Comparison of ENCODE assay signal across 8 cellular contexts in the genomic region with DNA sequence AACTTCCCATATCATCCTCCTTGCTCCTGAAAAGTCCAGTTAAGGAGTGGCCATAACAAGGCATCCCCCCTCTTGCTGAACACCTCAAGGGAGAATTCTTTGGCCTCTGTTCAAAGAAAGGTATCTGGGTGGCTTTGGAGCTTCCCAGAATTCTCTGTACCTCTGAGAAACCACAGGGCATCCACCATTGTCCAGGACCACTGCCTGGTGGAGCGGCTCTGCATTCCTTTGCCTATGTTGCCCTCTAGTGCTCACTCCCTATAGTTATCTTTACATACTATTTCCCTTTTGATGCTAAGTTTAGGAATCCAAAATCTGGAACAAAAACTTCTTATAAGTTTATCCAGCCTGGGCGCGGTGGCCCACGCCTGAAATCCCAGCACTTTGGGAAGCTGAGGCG. TPM values are rescaled to one million over a fixed set of nuclear protein-coding genes. Genes with fewer than 3 reads are reported as not detected.
A peak's percentile ranks its signal among the peaks of the same experiment; 100 is the strongest.
DNase-seq lines count a peak whose midpoint lies in the region; ATAC-seq and TF ChIP-seq lines count a peak whose summit lies in the region.

No MANE protein-coding gene starts in this region.

- no peaks in the 10 kb centered on the region for H3K27me3 ChIP-seq in adipocyte (replicated peaks; ENCODE audit: control insufficient read depth, insufficient read depth, low read length)
- H3K27me3 ChIP-seq in right cardiac atrium (ENCODE audit: control insufficient read depth, insufficient read depth) = no peaks in the 10 kb centered on the region

- no peak overlapping the region for H3K4me3 ChIP-seq in adipocyte (ENCODE audit: low read length)
- no peak overlapping the region for H3K4me3 ChIP-seq in right cardiac atrium (ENCODE audit: low read length)

- DNase-seq in NCI-H2081 treated with DMSO at 0.1 percent for 48 hours (lab: John Stamatoyannopoulos, UW) = peak; percentile 1
- peak; percentile 84 for DNase-seq in adipocyte (ENCODE audit: low read depth)
- peak; percentile 25 to 47 (median 46) for DNase-seq in right cardiac atrium
- DNase-seq in substantia nigra (lab: John Stamatoyannopoulos, UW) = peak in 26 of 49 donors; percentile 1 to 31 (median 6)

- H3K4me1 ChIP-seq in adipocyte (ENCODE audit: control insufficient read depth, insufficient read depth, low read length) (no peaks in the 10 kb centered on the region), right cardiac atrium (ENCODE audit: control insufficient read depth, insufficient read depth, low read length) (no peaks in the 10 kb centered on the region)

- intact Hi-C loops in right cardiac atrium (cut with DNase I) = loop anchor here in 2 of 4 donors (5.0 kb wide), 2 partner anchors 830 to 955 kb away; no protein-coding TSS in a partner anchor

- ATAC-seq in GM19351 (IDR thresholded peaks at IDR 0.05; ENCODE audit: unreplicated experiment) (peak; percentile 46), right cardiac atrium (peak; percentile 70 to 91), GM18858 (IDR thresholded peaks at IDR 0.05; ENCODE audit: unreplicated experiment) (no peak), HG02870 (IDR thresholded peaks at IDR 0.05; ENCODE audit: unreplicated experiment) (no peak)

- peak; percentile 75 for TF ChIP-seq CTCF in C4-2B (conservative IDR thresholded peaks at IDR 0.05)

- no peaks in the 10 kb centered on the region for H3K36me3 ChIP-seq in adipocyte (ENCODE audit: control insufficient read depth, insufficient read depth, low read length, severe bottlenecking)

- no peak overlapping the region for H3K27ac ChIP-seq in C4-2B
- H3K27ac ChIP-seq in right cardiac atrium (ENCODE audit: low read length) = no peak overlapping the region
- H3K27ac ChIP-seq in substantia nigra (ENCODE audit: low read depth, low read length, poor library complexity, severe bottlenecking) = no peak overlapping the region

- 3% methylated on average over 5 of the region's 5 CpGs for WGBS in right cardiac atrium

- H3K9me3 ChIP-seq in adipocyte (ENCODE audit: control insufficient read depth, low read length) = no peaks in the 10 kb centered on the region
- no peaks in the 10 kb centered on the region for H3K9me3 ChIP-seq in right cardiac atrium (ENCODE audit: control insufficient read depth, low read length)

- no peak overlapping the region for H3K9ac ChIP-seq in adipocyte (ENCODE audit: low read length)

RNA-seq across cellular contexts. Expression of a gene that starts 30.3 kb away (rescaled TPM):
- total RNA-seq in right cardiac atrium = under 1 TPM; 0.50 to 0.94 (median 0.77) TPM
- 0.77 TPM for polyA plus RNA-seq in right cardiac atrium

RNA-seq across cellular contexts. Expression of a gene that starts 32.4 kb away (rescaled TPM):
- 10 to 100 TPM; 49.4 to 73.5 (median 57.4) TPM for total RNA-seq in right cardiac atrium
- 7.3 TPM for polyA plus RNA-seq in right cardiac atrium

Comparison
In these comparisons a context has a peak if more than half of its experiments do, and no peak if none do; other contexts are left out.
1. ATAC-seq: peak in GM19351 (single experiment) and right cardiac atrium (2 of 2); none in GM18858 (single experiment) and HG02870 (single experiment).
2. DNase-seq: peak in every context shown above with its lines; median percentile 84 in adipocyte; 46 in right cardiac atrium; 6 in substantia nigra; 1 in NCI-H2081 treated with DMSO at 0.1 percent for 48 hours.